ENCODE assay signal across 1 cellular context in genomic region chr1:9078035-9078948, GRCh38.
TF ChIP-seq lines count a peak whose summit lies in the region.

No MANE protein-coding gene starts in this region.

TF ChIP-seq in A549, 52 proteins besides CTCF, POLR2A, EP300 and RAD21 (continued from another document):
- TF ChIP-seq ELK1 (IDR thresholded peaks at IDR 0.05; ENCODE audit: low read depth, low read length) (no peak), CHD4 (IDR thresholded peaks at IDR 0.05; ENCODE audit: borderline replicate concordance) (no peak), SMC3 (IDR thresholded peaks at IDR 0.05) (no peak), CBX2 (IDR thresholded peaks at IDR 0.05; ENCODE audit: borderline replicate concordance, low read depth) (no peak), TP53 (CRISPR knock-in tag; IDR thresholded peaks at IDR 0.05) (no peak), REST (IDR thresholded peaks at IDR 0.05) (no peak), NFE2L2 (conservative IDR thresholded peaks at IDR 0.05; ENCODE audit: low read length) (no peak), RFX5 (IDR thresholded peaks at IDR 0.05) (no peak), ZSCAN20 (CRISPR knock-in tag; IDR thresholded peaks at IDR 0.05) (no peak), ATOH8 (CRISPR knock-in tag; IDR thresholded peaks at IDR 0.05; ENCODE audit: low read depth) (no peak), PHF8 (IDR thresholded peaks at IDR 0.05; ENCODE audit: borderline replicate concordance, low read depth) (no peak), NR3C1 (IDR thresholded peaks at IDR 0.05) (no peak), HEYL (CRISPR knock-in tag; IDR thresholded peaks at IDR 0.05) (no peak), BHLHE40 (IDR thresholded peaks at IDR 0.05; ENCODE audit: low read depth, low read length) (no peak), HMGXB4 (CRISPR knock-in tag; IDR thresholded peaks at IDR 0.05; ENCODE audit: borderline replicate concordance) (no peak), FOSB (CRISPR knock-in tag; IDR thresholded peaks at IDR 0.05) (no peak), NPAS2 (CRISPR knock-in tag; IDR thresholded peaks at IDR 0.05; ENCODE audit: borderline replicate concordance) (no peak)
